Comparison of ENCODE assay signal across 2 cellular contexts in genomic region chr12:117171499-117172162, GRCh38.
TF ChIP-seq lines count a peak whose summit lies in the region.

No MANE protein-coding gene starts in this region.

TF ChIP-seq in liver, 16 proteins besides CTCF, POLR2A, EP300 and RAD21 (continued from another document):
- no peak for TF ChIP-seq ZBTB33 (IDR thresholded peaks at IDR 0.05)
- TF ChIP-seq SP1 (IDR thresholded peaks at IDR 0.05), result no peak
- no peak for TF ChIP-seq FOXA1 (IDR thresholded peaks at IDR 0.05)
- no peak for TF ChIP-seq NR2F2 (IDR thresholded peaks at IDR 0.05)
- no peak for TF ChIP-seq TAF1 (conservative IDR thresholded peaks at IDR 0.05)
- TF ChIP-seq REST (IDR thresholded peaks at IDR 0.05), result peak; percentile 71
- TF ChIP-seq ATF3 (IDR thresholded peaks at IDR 0.05), result no peak
- TF ChIP-seq GABPA (IDR thresholded peaks at IDR 0.05 in 1 of 2, conservative IDR thresholded peaks at IDR 0.05 in 1 of 2), result no peak
- TF ChIP-seq JUND (IDR thresholded peaks at IDR 0.05), result no peak
- peak; percentile 36 for TF ChIP-seq YY1 (IDR thresholded peaks at IDR 0.05)
- peak; percentile 18 for TF ChIP-seq MAX (IDR thresholded peaks at IDR 0.05)
TF ChIP-seq in liver: peak in this region for 6.

TF ChIP-seq in HepG2, 621 proteins besides CTCF, POLR2A, EP300 and RAD21 (continued from another document):
- TF ChIP-seq ZBTB49 (CRISPR knock-in tag; IDR thresholded peaks at IDR 0.05; ENCODE audit: borderline replicate concordance) (no peak), KDM5B (CRISPR knock-in tag; IDR thresholded peaks at IDR 0.05; ENCODE audit: borderline replicate concordance) (no peak), LRRFIP1 (CRISPR knock-in tag; conservative IDR thresholded peaks at IDR 0.05) (no peak), MED13 (CRISPR knock-in tag; IDR thresholded peaks at IDR 0.05) (no peak), CEBPB (IDR thresholded peaks at IDR 0.05; ENCODE audit: borderline replicate concordance, low read depth, low read length) (no peak), ZBTB40 (IDR thresholded peaks at IDR 0.05) (no peak), ZBTB40 (CRISPR knock-in tag; IDR thresholded peaks at IDR 0.05) (no peak), ELK4 (CRISPR knock-in tag; IDR thresholded peaks at IDR 0.05; ENCODE audit: borderline replicate concordance) (no peak), TSC22D2 (CRISPR knock-in tag; IDR thresholded peaks at IDR 0.05; ENCODE audit: borderline replicate concordance) (no peak), CBX1 (IDR thresholded peaks at IDR 0.05; ENCODE audit: low read depth) (no peak), NCOA2 (CRISPR knock-in tag; IDR thresholded peaks at IDR 0.05) (no peak), SKIL (CRISPR knock-in tag; IDR thresholded peaks at IDR 0.05; ENCODE audit: borderline replicate concordance) (no peak), ZBTB42 (CRISPR knock-in tag; IDR thresholded peaks at IDR 0.05) (no peak), ZNF281 (CRISPR knock-in tag; IDR thresholded peaks at IDR 0.05; ENCODE audit: borderline replicate concordance) (no peak), MAZ (IDR thresholded peaks at IDR 0.05; ENCODE audit: borderline replicate concordance, low read depth, low read length) (no peak), MAZ (CRISPR knock-in tag; IDR thresholded peaks at IDR 0.05; ENCODE audit: low read depth) (no peak), ZNF160 (CRISPR knock-in tag; IDR thresholded peaks at IDR 0.05) (no peak)
